ENCODE assay signal across 1 cellular context in genomic region chr6:15335385-15335784, GRCh38.
TF ChIP-seq lines count a peak whose summit lies in the region.

No MANE protein-coding gene starts in this region.

TF ChIP-seq in GM12878, 131 proteins besides CTCF, POLR2A, EP300 and RAD21 (continued from another document):
- TF ChIP-seq IKZF1 (conservative IDR thresholded peaks at IDR 0.05) (peak; percentile 52), FOXM1 (IDR thresholded peaks at IDR 0.05; ENCODE audit: low read depth, low read length) (no peak), NR2F1 (conservative IDR thresholded peaks at IDR 0.05) (no peak), NFYA (IDR thresholded peaks at IDR 0.05; ENCODE audit: borderline replicate concordance, low read depth, low read length) (no peak), NRF1 (conservative IDR thresholded peaks at IDR 0.05; ENCODE audit: low read depth, low read length) (no peak), TAF1 (IDR thresholded peaks at IDR 0.05; ENCODE audit: borderline replicate concordance, low read depth, low read length) (no peak), NFIC (IDR thresholded peaks at IDR 0.05; ENCODE audit: low read depth, low read length) (0 out of 2 replicates have a peak, but pooled peaks have one; percentile 23), YBX1 (IDR thresholded peaks at IDR 0.05) (no peak), TBL1XR1 (IDR thresholded peaks at IDR 0.05; ENCODE audit: low read depth, low read length) (no peak), WRNIP1 (IDR thresholded peaks at IDR 0.05; ENCODE audit: borderline replicate concordance, low read depth, low read length) (no peak), YY1 (IDR thresholded peaks at IDR 0.05; ENCODE audit: low read depth, low read length) (no peak), ZSCAN29 (IDR thresholded peaks at IDR 0.05) (no peak), SIX5 (IDR thresholded peaks at IDR 0.05; ENCODE audit: low read depth, low read length, severe bottlenecking) (no peak), BRCA1 (IDR thresholded peaks at IDR 0.05; ENCODE audit: low read depth, low read length) (no peak), CREM (IDR thresholded peaks at IDR 0.05; ENCODE audit: low read depth) (0 out of 2 replicates have a peak, but pooled peaks have one; percentile 20), RUNX3 (IDR thresholded peaks at IDR 0.05; ENCODE audit: low read length) (peak; percentile 28; the same call in 1 of the 2 replicates), CHD2 (IDR thresholded peaks at IDR 0.05; ENCODE audit: borderline replicate concordance, low read depth, low read length) (no peak), KDM1A (IDR thresholded peaks at IDR 0.05; ENCODE audit: borderline replicate concordance) (no peak), JUND (IDR thresholded peaks at IDR 0.05; ENCODE audit: low read depth, low read length) (no peak), BCL11A (IDR thresholded peaks at IDR 0.05; ENCODE audit: low read depth, low read length) (0 out of 2 replicates have a peak, but pooled peaks have one; percentile 23), TCF12 (IDR thresholded peaks at IDR 0.05; ENCODE audit: low read depth, low read length) (no peak), MEF2A (IDR thresholded peaks at IDR 0.05; ENCODE audit: insufficient read depth, low read depth, low read length) (no peak), DPF2 (IDR thresholded peaks at IDR 0.05) (0 out of 2 replicates have a peak, but pooled peaks have one; percentile 41), ATF3 (IDR thresholded peaks at IDR 0.05; ENCODE audit: borderline replicate concordance, extremely low read depth, low read depth, low read length) (no peak), TCF3 (IDR thresholded peaks at IDR 0.05; ENCODE audit: borderline replicate concordance, insufficient read depth, low read depth, low read length) (no peak), CEBPB (IDR thresholded peaks at IDR 0.05; ENCODE audit: borderline replicate concordance in 1 of 2, low read depth in 2 of 2, low read length in 2 of 2) (no peak), LARP7 (IDR thresholded peaks at IDR 0.05) (no peak), MLLT1 (IDR thresholded peaks at IDR 0.05) (0 out of 2 replicates have a peak, but pooled peaks have one; percentile 28), NR2C1 (IDR thresholded peaks at IDR 0.05) (no peak), ATF7 (IDR thresholded peaks at IDR 0.05; ENCODE audit: low read depth) (no peak), HDAC2 (IDR thresholded peaks at IDR 0.05) (no peak), SPI1 (IDR thresholded peaks at IDR 0.05; ENCODE audit: borderline replicate concordance, insufficient read depth, low read depth, low read length) (peak; percentile 95), PKNOX1 (IDR thresholded peaks at IDR 0.05) (peak; percentile 50; the same call in 1 of the 2 replicates), CBX3 (IDR thresholded peaks at IDR 0.05; ENCODE audit: borderline replicate concordance, low read depth) (no peak), EGR1 (IDR thresholded peaks at IDR 0.05; ENCODE audit: borderline replicate concordance in 1 of 2, low read depth in 2 of 2, low read length in 2 of 2) (no peak), EED (IDR thresholded peaks at IDR 0.05; ENCODE audit: low read depth) (peak; percentile 59; the same call in 1 of the 2 replicates), RBBP5 (conservative IDR thresholded peaks at IDR 0.05) (no peak), HDAC6 (IDR thresholded peaks at IDR 0.05; ENCODE audit: unreplicated experiment) (no peak), MXI1 (IDR thresholded peaks at IDR 0.05; ENCODE audit: low read depth, low read length) (no peak), RFX5 (IDR thresholded peaks at IDR 0.05; ENCODE audit: low read depth, low read length) (no peak), MYC (IDR thresholded peaks at IDR 0.05; ENCODE audit: insufficient read depth, insufficient read length, insufficient replicate concordance, low read length, severe bottlenecking) (no peak)
- TF ChIP-seq, protein P1, sequence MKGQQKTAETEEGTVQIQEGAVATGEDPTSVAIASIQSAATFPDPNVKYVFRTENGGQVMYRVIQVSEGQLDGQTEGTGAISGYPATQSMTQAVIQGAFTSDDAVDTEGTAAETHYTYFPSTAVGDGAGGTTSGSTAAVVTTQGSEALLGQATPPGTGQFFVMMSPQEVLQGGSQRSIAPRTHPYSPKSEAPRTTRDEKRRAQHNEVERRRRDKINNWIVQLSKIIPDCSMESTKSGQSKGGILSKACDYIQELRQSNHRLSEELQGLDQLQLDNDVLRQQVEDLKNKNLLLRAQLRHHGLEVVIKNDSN (IDR thresholded peaks at IDR 0.05; ENCODE audit: borderline replicate concordance, extremely low read length, insufficient read depth, low read depth, low read length), result no peak
- TF ChIP-seq, protein P2, sequence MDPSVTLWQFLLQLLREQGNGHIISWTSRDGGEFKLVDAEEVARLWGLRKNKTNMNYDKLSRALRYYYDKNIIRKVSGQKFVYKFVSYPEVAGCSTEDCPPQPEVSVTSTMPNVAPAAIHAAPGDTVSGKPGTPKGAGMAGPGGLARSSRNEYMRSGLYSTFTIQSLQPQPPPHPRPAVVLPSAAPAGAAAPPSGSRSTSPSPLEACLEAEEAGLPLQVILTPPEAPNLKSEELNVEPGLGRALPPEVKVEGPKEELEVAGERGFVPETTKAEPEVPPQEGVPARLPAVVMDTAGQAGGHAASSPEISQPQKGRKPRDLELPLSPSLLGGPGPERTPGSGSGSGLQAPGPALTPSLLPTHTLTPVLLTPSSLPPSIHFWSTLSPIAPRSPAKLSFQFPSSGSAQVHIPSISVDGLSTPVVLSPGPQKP (IDR thresholded peaks at IDR 0.05; ENCODE audit: low read depth, low read length), result no peak
- TF ChIP-seq, protein P3, sequence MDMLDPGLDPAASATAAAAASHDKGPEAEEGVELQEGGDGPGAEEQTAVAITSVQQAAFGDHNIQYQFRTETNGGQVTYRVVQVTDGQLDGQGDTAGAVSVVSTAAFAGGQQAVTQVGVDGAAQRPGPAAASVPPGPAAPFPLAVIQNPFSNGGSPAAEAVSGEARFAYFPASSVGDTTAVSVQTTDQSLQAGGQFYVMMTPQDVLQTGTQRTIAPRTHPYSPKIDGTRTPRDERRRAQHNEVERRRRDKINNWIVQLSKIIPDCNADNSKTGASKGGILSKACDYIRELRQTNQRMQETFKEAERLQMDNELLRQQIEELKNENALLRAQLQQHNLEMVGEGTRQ (IDR thresholded peaks at IDR 0.05; ENCODE audit: borderline replicate concordance, low read depth, low read length), result no peak
- TF ChIP-seq, protein P4, sequence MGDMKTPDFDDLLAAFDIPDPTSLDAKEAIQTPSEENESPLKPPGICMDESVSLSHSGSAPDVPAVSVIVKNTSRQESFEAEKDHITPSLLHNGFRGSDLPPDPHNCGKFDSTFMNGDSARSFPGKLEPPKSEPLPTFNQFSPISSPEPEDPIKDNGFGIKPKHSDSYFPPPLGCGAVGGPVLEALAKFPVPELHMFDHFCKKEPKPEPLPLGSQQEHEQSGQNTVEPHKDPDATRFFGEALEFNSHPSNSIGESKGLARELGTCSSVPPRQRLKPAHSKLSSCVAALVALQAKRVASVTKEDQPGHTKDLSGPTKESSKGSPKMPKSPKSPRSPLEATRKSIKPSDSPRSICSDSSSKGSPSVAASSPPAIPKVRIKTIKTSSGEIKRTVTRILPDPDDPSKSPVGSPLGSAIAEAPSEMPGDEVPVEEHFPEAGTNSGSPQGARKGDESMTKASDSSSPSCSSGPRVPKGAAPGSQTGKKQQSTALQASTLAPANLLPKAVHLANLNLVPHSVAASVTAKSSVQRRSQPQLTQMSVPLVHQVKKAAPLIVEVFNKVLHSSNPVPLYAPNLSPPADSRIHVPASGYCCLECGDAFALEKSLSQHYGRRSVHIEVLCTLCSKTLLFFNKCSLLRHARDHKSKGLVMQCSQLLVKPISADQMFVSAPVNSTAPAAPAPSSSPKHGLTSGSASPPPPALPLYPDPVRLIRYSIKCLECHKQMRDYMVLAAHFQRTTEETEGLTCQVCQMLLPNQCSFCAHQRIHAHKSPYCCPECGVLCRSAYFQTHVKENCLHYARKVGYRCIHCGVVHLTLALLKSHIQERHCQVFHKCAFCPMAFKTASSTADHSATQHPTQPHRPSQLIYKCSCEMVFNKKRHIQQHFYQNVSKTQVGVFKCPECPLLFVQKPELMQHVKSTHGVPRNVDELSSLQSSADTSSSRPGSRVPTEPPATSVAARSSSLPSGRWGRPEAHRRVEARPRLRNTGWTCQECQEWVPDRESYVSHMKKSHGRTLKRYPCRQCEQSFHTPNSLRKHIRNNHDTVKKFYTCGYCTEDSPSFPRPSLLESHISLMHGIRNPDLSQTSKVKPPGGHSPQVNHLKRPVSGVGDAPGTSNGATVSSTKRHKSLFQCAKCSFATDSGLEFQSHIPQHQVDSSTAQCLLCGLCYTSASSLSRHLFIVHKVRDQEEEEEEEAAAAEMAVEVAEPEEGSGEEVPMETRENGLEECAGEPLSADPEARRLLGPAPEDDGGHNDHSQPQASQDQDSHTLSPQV (IDR thresholded peaks at IDR 0.05), result no peak
